8 cellular contexts compared by ENCODE assay signal in the genomic region with DNA sequence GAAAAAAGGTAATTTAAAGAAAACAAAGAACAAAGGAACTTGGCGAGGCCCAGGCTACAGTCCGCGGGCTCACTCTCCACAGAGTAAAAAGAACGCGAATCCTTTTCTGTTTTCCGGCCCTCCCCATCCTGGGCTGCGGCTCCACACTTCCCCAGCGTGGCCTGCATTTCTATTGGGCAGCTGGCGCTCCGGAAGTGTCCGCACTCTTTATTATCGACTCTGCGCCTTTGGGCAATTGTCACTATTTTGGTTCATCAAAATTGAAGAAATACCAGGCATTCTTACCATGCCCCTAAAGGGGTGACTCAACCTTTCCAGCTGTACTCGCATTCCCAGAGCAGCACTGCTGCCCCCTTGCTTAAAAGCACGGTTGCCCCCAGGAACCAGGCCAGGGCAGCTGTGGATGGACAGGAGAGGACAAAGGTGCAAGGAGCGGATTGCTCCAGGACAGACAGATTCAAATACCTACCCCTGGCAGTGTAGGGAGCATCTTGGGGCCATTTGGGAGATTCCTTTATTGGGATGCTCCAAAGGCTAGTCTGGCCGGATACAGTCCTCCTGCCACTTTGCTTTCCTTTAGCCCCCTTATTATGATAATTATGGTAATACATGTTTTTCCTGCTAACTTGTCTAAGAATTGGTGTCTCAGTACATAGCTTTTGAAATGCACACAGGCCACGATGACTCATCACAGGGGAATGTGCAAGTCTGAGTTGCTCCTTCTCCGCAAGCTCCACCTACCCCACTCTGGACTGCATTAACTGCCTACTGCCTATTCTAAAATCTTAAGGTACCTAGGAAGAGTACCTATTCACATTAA. TPM values are rescaled to one million over a fixed set of nuclear protein-coding genes. Genes with fewer than 3 reads are reported as not detected.
DNase-seq lines count a peak whose midpoint lies in the region; TF ChIP-seq lines count a peak whose summit lies in the region.

No MANE protein-coding gene starts in this region.

- intact Hi-C loops in colonic mucosa (cut with DNase I) = no loop called here

- TF ChIP-seq CTCF in colonic mucosa (IDR thresholded peaks at IDR 0.05) = no peak

- peak overlapping the region; percentile 66 to 75 for H3K9ac ChIP-seq in colonic mucosa (ENCODE audit: low read depth in 2 of 2, low read length in 2 of 2)

- H3K27ac ChIP-seq in colonic mucosa = peak overlapping the region; percentile 80

- H3K4me1 ChIP-seq in colonic mucosa = no peaks in the 10 kb centered on the region

- H3K36me3 ChIP-seq in colonic mucosa = no peaks in the 10 kb centered on the region

- H3K4me3 ChIP-seq in colonic mucosa = peak overlapping the region; percentile 30

- no peaks in the 10 kb centered on the region for H3K27me3 ChIP-seq in colonic mucosa

- no peaks in the 10 kb centered on the region for H3K9me3 ChIP-seq in colonic mucosa

- DNase-seq in GM04504 (ENCODE audit: low read depth) (peak; percentile 95), HuH-7 (ENCODE audit: low spot score) (peak; percentile 72), colonic mucosa (peak; percentile 67), left kidney (ENCODE audit: low read depth, low spot score) (peak; percentile 88), GM19240 (ENCODE audit: insufficient read length, low spot score) (no peak), putamen (ENCODE audit: low spot score) (no peak)
- DNase-seq in activated CD4-positive, alpha-beta T cell treated with anti-CD3 and anti-CD28 coated beads for 24 hours (ENCODE audit: low read depth in 2 of 2) = peak; percentile 50 to 54
- DNase-seq in stimulated activated CD4-positive, alpha-beta T cell treated with anti-CD3 and anti-CD28 coated beads, Interleukin-2, amount 100 ng/mL, for 48 hours = peak; percentile 56 to 58

RNA-seq across cellular contexts. Expression of gene SLFN12, which starts 1.0 kb away (rescaled TPM):
- total RNA-seq in colonic mucosa = 1 to 10 TPM; 1.3 to 2.0 TPM

RNA-seq across cellular contexts. Expression of gene SLFN13, which starts 15.3 kb away (rescaled TPM):
- total RNA-seq in colonic mucosa = 10 to 100 TPM in 1 of 2 donors, 1 to 10 TPM in 1; 6.2 to 10.2 TPM

RNA-seq across cellular contexts. Expression of gene SLFN11, which starts 59.9 kb away (rescaled TPM):
- total RNA-seq in colonic mucosa = 1 to 10 TPM; 3.6 to 9.1 TPM

Comparison
In these comparisons a context has a peak if more than half of its experiments do, and no peak if none do; other contexts are left out.
1. DNase-seq: peak in GM04504 (single experiment), HuH-7 (single experiment), activated CD4-positive, alpha-beta T cell treated with anti-CD3 and anti-CD28 coated beads for 24 hours (2 of 2), colonic mucosa (single experiment), left kidney (single experiment) and stimulated activated CD4-positive, alpha-beta T cell treated with anti-CD3 and anti-CD28 coated beads, Interleukin-2, amount 100 ng/mL, for 48 hours (2 of 2); none in GM19240 (single experiment) and putamen (single experiment).